ENCODE assay signal across 12 cellular contexts in genomic region chr6:142303191-142303564, GRCh38. TPM values are rescaled to one million over a fixed set of nuclear protein-coding genes. Genes with fewer than 3 reads are reported as not detected.
DNase-seq lines count a peak whose midpoint lies in the region; ATAC-seq, FAIRE-seq and TF ChIP-seq lines count a peak whose summit lies in the region.
"Had no signal": no experiment of that assay in that cellular context is flagged by ENCODE, and none has a peak within 500 bp of the region (broad histone marks: within the 10 kb centered on the region; RNA-seq: fewer than 3 reads in every experiment).

No MANE protein-coding gene starts in this region.

- dilution Hi-C loops in mammary epithelial cell (cut with HindIII; ENCODE audit: low sequenced_read_pairs): no loop called here

- TF ChIP-seq EP300 in HepG2 (IDR thresholded peaks at IDR 0.05; ENCODE audit: low read depth in 2 of 2, low read length in 2 of 2) (no peak), HepG2 (CRISPR knock-in tag; IDR thresholded peaks at IDR 0.05; ENCODE audit: borderline replicate concordance) (no peak), stomach (IDR thresholded peaks at IDR 0.05) (no peak)

- H3K79me2 ChIP-seq in HCT116 (ENCODE audit: insufficient read depth, low read length) (peaks cover 63% of the 10 kb centered on the region), mammary epithelial cell (ENCODE audit: insufficient read depth, low read length) (peaks cover 46% of the 10 kb centered on the region), HepG2 (ENCODE audit: insufficient read depth, low read length) (peaks cover 86% of the 10 kb centered on the region)

- H3K4me3 ChIP-seq in HCT116 (replicated peaks in 1 of 2; ENCODE audit: low read depth in 1 of 2, low read length in 2 of 2): peak overlapping the region; percentile 66 to 74
- peak overlapping the region; percentile 69 to 78 (median 70) for H3K4me3 ChIP-seq in mammary epithelial cell (replicated peaks in 1 of 3; ENCODE audit: insufficient read depth in 1 of 3, low read depth in 2 of 3, low read length in 3 of 3)
- H3K4me3 ChIP-seq in HepG2 (replicated peaks in 1 of 3; ENCODE audit: insufficient read depth in 1 of 3, low read depth in 2 of 3, low read length in 3 of 3): peak overlapping the region; percentile 85 to 95 (median 93)
- peak overlapping the region in 3 of 4 donors; percentile 57 to 71 (median 60) for H3K4me3 ChIP-seq in stomach

- POLR2A ChIA-PET in HCT116 (lab: Charles Lee): interaction anchor here (1.3 kb wide), 1 partner anchor 17 kb away, joined by 3 read pairs; no protein-coding TSS in a partner anchor
- POLR2A ChIA-PET in HepG2 (lab: Yijun Ruan, JAX): interaction anchor here (1.5 to 4.3 kb wide), 3 partner anchors 23 to 74 kb away, joined by 4 to 24 read pairs (median 5); no protein-coding TSS in a partner anchor

- no peaks in the 10 kb centered on the region for H4K20me1 ChIP-seq in HCT116 (ENCODE audit: insufficient read depth)
- H4K20me1 ChIP-seq in mammary epithelial cell (ENCODE audit: insufficient read depth, low read length): no peaks in the 10 kb centered on the region
- H4K20me1 ChIP-seq in HepG2 (ENCODE audit: insufficient read depth, low read length): peaks cover 7% of the 10 kb centered on the region; the same call in 1 of the 2 replicates

- H3K27me3 Mint-ChIP-seq in activated T-cell treated with anti-CD3 and anti-CD28 coated beads, Interleukin-2, amount 50 U/mL, for 24 hours: peaks cover 36% of the 10 kb centered on the region

- H3K27ac ChIP-seq in HCT116 (ENCODE audit: low read depth, low read length): peak overlapping the region; percentile 88
- peak overlapping the region; percentile 78 for H3K27ac ChIP-seq in mammary epithelial cell (ENCODE audit: insufficient read depth, low read depth, low read length)
- peak overlapping the region; percentile 84 for H3K27ac ChIP-seq in HepG2 (ENCODE audit: extremely low read length, insufficient read depth, low read length)
- peak overlapping the region in 3 of 5 donors; percentile 22 to 82 (median 74) for H3K27ac ChIP-seq in stomach
- H3K27ac ChIP-seq: HL-60 had no signal

- WGBS in mammary epithelial cell (ENCODE audit: low coverage, missing lambda C conversion rate): 100% methylated on average over 1 of the region's 1 CpG
- 0% methylated on average over 1 of the region's 1 CpG for WGBS in HepG2 (ENCODE audit: low lambda C conversion rate)
- 32 to 79% (median 51%) methylated on average over 1 of the region's 1 CpG for WGBS in stomach, 5 donors

- H3K9me3 ChIP-seq in HCT116 (ENCODE audit: control insufficient read depth in 1 of 2, insufficient read depth in 1 of 2, low read depth in 1 of 2, low read length in 2 of 2) (no peaks in the 10 kb centered on the region), mammary epithelial cell (replicated peaks; ENCODE audit: insufficient read depth, low read length) (no peaks in the 10 kb centered on the region), HepG2 (ENCODE audit: low read length) (no peaks in the 10 kb centered on the region), stomach (no peaks in the 10 kb centered on the region)

- CTCF ChIA-PET in HCT116 (lab: Charles Lee) (no interaction called here), mammary epithelial cell (lab: Charles Lee; ENCODE audit: low non-redundant PET) (interaction anchor here (0.5 kb wide), 1 partner anchor 147 kb away, joined by 3 read pairs; no protein-coding TSS in a partner anchor), HepG2 (lab: Yijun Ruan, JAX; ENCODE audit: low intra/inter-chr PET ratio, low total read pairs) (interaction anchor here (1.1 to 2.1 kb wide), 2 partner anchors 71 to 85 kb away, joined by 3 to 15 read pairs; no protein-coding TSS in a partner anchor)

- H3K36me3 Mint-ChIP-seq in activated T-cell treated with anti-CD3 and anti-CD28 coated beads, Interleukin-2, amount 50 U/mL, for 24 hours (ENCODE audit: low read depth): no peaks in the 10 kb centered on the region

- in situ Hi-C loops in mammary epithelial cell (cut with MboI; ENCODE audit: low sequenced_read_pairs in 2 of 2): no loop called here
- in situ Hi-C loops in HepG2 (cut with HindIII; ENCODE audit: extremely low pct_ligation_motif_present, low pct_unique_long_range_greater_than_20kb): loop anchor here (5.0 kb wide), 2 partner anchors 66 to 74 kb away; no protein-coding TSS in a partner anchor

- intact Hi-C loops in HCT116 (cut with micrococcal nuclease): no loop called here
- intact Hi-C loops in mammary epithelial cell (cut with micrococcal nuclease): loop anchor here (2.0 kb wide), 1 partner anchor 24 kb away; no protein-coding TSS in a partner anchor
- intact Hi-C loops in HepG2 (cut with micrococcal nuclease; ENCODE audit: unreplicated experiment): loop anchor here (1.0 kb wide), 2 partner anchors 28 to 85 kb away; no protein-coding TSS in a partner anchor
- intact Hi-C loops in stomach (cut with DNase I; ENCODE audit: low total_unique reads): no loop called here

- peaks cover 18 to 45% of the 10 kb centered on the region in 2 experiments for H3K4me1 ChIP-seq in HCT116 (ENCODE audit: control insufficient read depth in 1 of 2, insufficient read depth in 2 of 2, low read length in 2 of 2)
- peaks cover 30% of the 10 kb centered on the region for H3K4me1 ChIP-seq in mammary epithelial cell (ENCODE audit: insufficient read depth, low read length)
- H3K4me1 ChIP-seq in HepG2 (ENCODE audit: insufficient read depth, low read length): peaks cover 64% of the 10 kb centered on the region
- peaks cover 0 to 26% (median 17%) of the 10 kb centered on the region in 4 donors for H3K4me1 ChIP-seq in stomach

- FAIRE-seq in HepG2 (lab: Jason Lieb, UNC): no peak
- FAIRE-seq: colon had no signal

- TF ChIP-seq CTCF in HCT116 (IDR thresholded peaks at IDR 0.05 in 2 of 3, conservative IDR thresholded peaks at IDR 0.05 in 1 of 3; ENCODE audit: borderline replicate concordance in 1 of 3, insufficient read depth in 1 of 3, low read depth in 2 of 3, low read length in 2 of 3): no peak
- TF ChIP-seq CTCF in mammary epithelial cell (conservative IDR thresholded peaks at IDR 0.05 in 1 of 2, IDR thresholded peaks at IDR 0.05 in 1 of 2; ENCODE audit: extremely low read depth in 1 of 2, insufficient read depth in 1 of 2, low read depth in 1 of 2, low read length in 2 of 2): no peak
- TF ChIP-seq CTCF in HepG2 (CRISPR knock-in tag; IDR thresholded peaks at IDR 0.05): no peak; the same call in 1 of the 2 replicates
- TF ChIP-seq CTCF in stomach (IDR thresholded peaks at IDR 0.05): no peak

- TF ChIP-seq POLR2A in HCT116 (IDR thresholded peaks at IDR 0.05; ENCODE audit: borderline replicate concordance, extremely low read depth, insufficient read depth, insufficient read length) (no peak), HepG2 (IDR thresholded peaks at IDR 0.05; ENCODE audit: insufficient read depth in 1 of 2, low read depth in 2 of 2, low read length in 2 of 2) (no peak; a peak in 1 of 4 replicates), stomach (IDR thresholded peaks at IDR 0.05) (no peak)

- ATAC-seq in HCT116 (no peak), HepG2 (no peak), GM21526 (IDR thresholded peaks at IDR 0.05; ENCODE audit: low FRiP score, unreplicated experiment) (no peak)

- peaks cover 14% of the 10 kb centered on the region for H3K4me1 Mint-ChIP-seq in activated T-cell treated with anti-CD3 and anti-CD28 coated beads, Interleukin-2, amount 50 U/mL, for 24 hours (ENCODE audit: low read depth)

- RAD21 ChIA-PET in HCT116 (lab: Charles Lee; ENCODE audit: low non-redundant PET in 1 of 2, low total read pairs in 2 of 2, uncharacterized antibody in 2 of 2, unreplicated experiment in 2 of 2): no interaction called here

- DNase-seq in HCT116 (ENCODE audit: low read depth, low spot score) (no peak), mammary epithelial cell (peak; percentile 2), HepG2 (ENCODE audit: low spot score) (peak; percentile 35), stomach (no peak), kidney tubule cell (ENCODE audit: low spot score) (no peak)
- no peak for DNase-seq in activated T-cell treated with anti-CD3 and anti-CD28 coated beads, Interleukin-2, amount 50 U/mL, for 24 hours
- DNase-seq: activated B cell treated with CpG ODN at 0.5 μM for 24 hours; activated T-cell treated with anti-CD3 and anti-CD28 coated beads, Interleukin-2, amount 50 U/mL, for 1 hour had no signal

- H3K27ac Mint-ChIP-seq in activated T-cell treated with anti-CD3 and anti-CD28 coated beads, Interleukin-2, amount 50 U/mL, for 24 hours: no peak overlapping the region
- H3K27ac Mint-ChIP-seq: activated B cell treated with CpG ODN at 0.5 μM for 24 hours; stimulated activated naive CD8-positive, alpha-beta T cell treated with anti-CD3 and anti-CD28 coated beads, Interleukin-15, Interleukin-2, amounts not matched to agents 100 ng/mL and 50 ng/mL, for 24 hours had no signal

- no peaks in the 10 kb centered on the region for H3K9me3 Mint-ChIP-seq in activated T-cell treated with anti-CD3 and anti-CD28 coated beads, Interleukin-2, amount 50 U/mL, for 24 hours
- H3K9me3 Mint-ChIP-seq: activated B cell treated with CpG ODN at 0.5 μM for 24 hours; stimulated activated naive CD8-positive, alpha-beta T cell treated with anti-CD3 and anti-CD28 coated beads, Interleukin-15, Interleukin-2, amounts not matched to agents 100 ng/mL and 50 ng/mL, for 24 hours had no signal

- H3K4me3 Mint-ChIP-seq in activated T-cell treated with anti-CD3 and anti-CD28 coated beads, Interleukin-2, amount 50 U/mL, for 24 hours: no peak overlapping the region
- H3K4me3 Mint-ChIP-seq: activated B cell treated with CpG ODN at 0.5 μM for 24 hours had no signal

- TF ChIP-seq RAD21 in HCT116 (IDR thresholded peaks at IDR 0.05; ENCODE audit: low read depth) (no peak), HepG2 (CRISPR knock-in tag; IDR thresholded peaks at IDR 0.05) (no peak)

- H3K9me2 ChIP-seq in HCT116 (ENCODE audit: insufficient read depth): no peaks in the 10 kb centered on the region

- H2AFZ ChIP-seq in HCT116 (ENCODE audit: low read depth, low read length, poor library complexity, severe bottlenecking) (no peak overlapping the region), mammary epithelial cell (ENCODE audit: low read depth, low read length) (peak overlapping the region; percentile 89), HepG2 (ENCODE audit: low read length) (no peak overlapping the region)

- peak overlapping the region; percentile 90 for H3K4me2 ChIP-seq in HCT116 (ENCODE audit: low read length)
- H3K4me2 ChIP-seq in mammary epithelial cell (ENCODE audit: insufficient read depth, low read depth, low read length): peak overlapping the region; percentile 90
- peak overlapping the region; percentile 89 for H3K4me2 ChIP-seq in HepG2 (ENCODE audit: low read depth, low read length)

- H3K9ac ChIP-seq in HCT116 (ENCODE audit: low read length) (peak overlapping the region; percentile 84), mammary epithelial cell (ENCODE audit: insufficient read depth, low read length) (no peak overlapping the region), HepG2 (ENCODE audit: insufficient read depth, low read depth, low read length) (peak overlapping the region; percentile 92)

- BruUV-seq in HCT116 (replicated peaks; lab: Mats Ljungman, UMichigan) (TSS peak; percentile 43), mammary epithelial cell (replicated peaks; lab: Mats Ljungman, UMichigan) (no TSS peak), HepG2 (replicated peaks; lab: Mats Ljungman, UMichigan) (TSS peak; percentile 44)

- no peaks in the 10 kb centered on the region for H3K36me3 ChIP-seq in HCT116 (ENCODE audit: control insufficient read depth in 1 of 2, insufficient read depth in 2 of 2, low read length in 2 of 2)
- no peaks in the 10 kb centered on the region for H3K36me3 ChIP-seq in mammary epithelial cell (ENCODE audit: insufficient read depth, low read length)
- H3K36me3 ChIP-seq in HepG2 (replicated peaks in 1 of 2; ENCODE audit: control insufficient read depth in 1 of 2, insufficient read depth in 2 of 2, low read length in 2 of 2): no peaks in the 10 kb centered on the region; a peak in 2 of 5 replicates
- H3K36me3 ChIP-seq in stomach: no peaks in the 10 kb centered on the region

- H3K27me3 ChIP-seq in HCT116 (ENCODE audit: insufficient read depth, low read length) (no peaks in the 10 kb centered on the region), mammary epithelial cell (ENCODE audit: insufficient read depth, low read length) (no peaks in the 10 kb centered on the region), HepG2 (ENCODE audit: control insufficient read depth in 1 of 2, insufficient read depth in 2 of 2, low read length in 2 of 2) (no peaks in the 10 kb centered on the region; a peak in 1 of 5 replicates), stomach (peaks cover 0 to 30% (median 14%) of the 10 kb centered on the region in 3 donors)

RNA-seq across cellular contexts. Expression of gene ADGRG6, which starts 1.4 kb away (rescaled TPM):
- total RNA-seq in HCT116 (2021; ENCODE audit: unreplicated experiment) (67.9 TPM), mammary epithelial cell (10 to 100 TPM; 23.5 to 28.5 TPM), HepG2 (2016; rRNA removed; fragmentation: Illumina TruSeq; extraction: Trizol) (83.6 and 129 TPM in 2 replicates), stomach (100 to 1,000 TPM in 1 of 5 donors, 10 to 100 TPM in 2, 1 to 10 TPM in 2; 8.2 to 102 (median 26.2) TPM)
- 11.8 and 16.8 TPM in 2 replicates for polyA plus RNA-seq in HCT116 (2012)
- polyA plus RNA-seq in mammary epithelial cell (18.4 TPM), HepG2 (2011; rRNA removed) (176 and 249 TPM in 2 replicates), stomach (1 to 10 TPM; 1.1 to 4.6 (median 2.1) TPM)
- 56.3 TPM for polyA minus RNA-seq in mammary epithelial cell
- total RNA-seq in HepG2 (2016; cell fraction: cytosol; rRNA removed; fragmentation: Illumina TruSeq; extraction: Trizol; ENCODE audit: low read depth): 12.9 and 13.3 TPM in 2 replicates
- 76.7 and 125 TPM in 2 replicates for total RNA-seq in HepG2 (2016; cell fraction: insoluble cytoplasmic fraction; rRNA removed; fragmentation: Illumina TruSeq; extraction: Trizol)
- 29.0 and 33.2 TPM in 2 replicates for total RNA-seq in HepG2 (2016; cell fraction: membrane; rRNA removed; fragmentation: Illumina TruSeq; extraction: Trizol)
- total RNA-seq in HepG2 (2016; cell fraction: nucleus; rRNA removed; fragmentation: Illumina TruSeq; extraction: Trizol): 271 and 292 TPM in 2 replicates
- 115 and 131 TPM in 2 replicates for polyA plus RNA-seq in HepG2 (2011; cell fraction: cytosol; rRNA removed)
- 148 and 157 TPM in 2 replicates for polyA plus RNA-seq in HepG2 (2011; cell fraction: nucleus; rRNA removed)
- 116 and 147 TPM in 2 replicates for polyA plus RNA-seq in HepG2 (2012)
- polyA plus RNA-seq in HepG2 (2016; cell fraction: cytosol; fragmentation: Illumina TruSeq; extraction: Trizol; ENCODE audit: low read depth): 1.8 TPM in 2 replicates
- 38.7 and 42.8 TPM in 2 replicates for polyA plus RNA-seq in HepG2 (2016; cell fraction: insoluble cytoplasmic fraction; fragmentation: Illumina TruSeq; extraction: Trizol; ENCODE audit: low read depth)
- 5.0 and 5.8 TPM in 2 replicates for polyA plus RNA-seq in HepG2 (2016; cell fraction: membrane; fragmentation: Illumina TruSeq; extraction: Trizol; ENCODE audit: low read depth)
- polyA plus RNA-seq in HepG2 (2016; cell fraction: nucleus; fragmentation: Illumina TruSeq; extraction: Trizol; ENCODE audit: insufficient read depth, low read depth): 110 and 113 TPM in 2 replicates
- polyA minus RNA-seq in HepG2 (2011; rRNA and poly(A)+ RNA removed; ENCODE audit: low replicate concordance): 75.0 and 703 TPM in 2 replicates
- 216 and 224 TPM in 2 replicates for polyA minus RNA-seq in HepG2 (2011; cell fraction: cytosol; rRNA and poly(A)+ RNA removed)
- 1,103 and 1,189 TPM in 2 replicates for polyA minus RNA-seq in HepG2 (2011; cell fraction: nucleus; rRNA and poly(A)+ RNA removed)
- total RNA-seq: activated B cell treated with CpG ODN at 0.5 μM for 24 hours had no signal

Comparison
In these comparisons a context has a peak if more than half of its experiments do, and no peak if none do; other contexts are left out.
1. DNase-seq: peak in mammary epithelial cell (single experiment) and HepG2 (single experiment); none in HCT116 (single experiment), stomach (single experiment), kidney tubule cell (single experiment) and activated T-cell treated with anti-CD3 and anti-CD28 coated beads, Interleukin-2, amount 50 U/mL, for 24 hours (single experiment).
2. intact Hi-C loops: an anchor here in mammary epithelial cell (2.0 kb wide) and HepG2 (1.0 kb wide); none called in HCT116 and stomach.
3. Of the 20 proteins assayed by ChIP-seq in both HepG2 and HCT116: peak only in HepG2: POLR2AphosphoS5; only in HCT116: none; in both: none; in neither: 19.
4. Peak in every context shown above with its lines, with median percentiles within 50 percentile points of each other: H3K27ac ChIP-seq, H3K4me2 ChIP-seq and H3K4me3 ChIP-seq.